15 cellular contexts compared by ENCODE assay signal in the genomic region with DNA sequence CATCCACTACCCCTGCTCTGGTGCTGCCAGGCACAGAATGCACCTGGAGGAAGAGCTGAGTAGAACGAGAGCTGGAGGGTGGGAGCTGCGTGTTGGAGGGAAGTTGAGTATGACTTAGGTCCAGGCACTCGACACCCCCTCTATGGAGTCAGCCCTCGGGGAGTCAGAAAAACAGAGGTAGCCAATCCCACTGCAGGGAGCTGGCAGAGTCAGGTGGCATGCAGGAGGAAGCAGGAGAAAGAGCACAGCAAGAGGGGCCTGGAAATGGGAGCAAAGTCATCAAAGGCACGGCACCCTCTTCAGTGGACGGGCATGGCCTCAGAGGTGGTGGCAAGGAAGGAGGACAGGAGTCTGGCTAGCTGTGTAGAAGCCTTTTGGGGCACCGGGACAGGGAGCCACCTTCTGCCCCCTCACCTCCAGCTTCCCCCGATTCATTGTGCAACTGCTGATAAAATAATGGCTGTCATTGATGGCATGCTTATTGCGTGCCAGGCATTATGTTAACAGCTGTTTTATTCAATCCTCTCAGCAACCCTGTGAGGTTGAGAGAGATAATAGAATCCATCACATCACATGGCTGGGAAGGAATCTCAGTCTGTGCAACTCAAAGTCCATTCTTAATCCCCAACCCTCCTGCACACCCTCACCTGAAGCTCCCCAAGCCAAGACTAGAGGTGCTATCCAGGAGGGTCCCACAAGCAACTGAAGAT. TPM values are rescaled to one million over a fixed set of nuclear protein-coding genes. Genes with fewer than 3 reads are reported as not detected.
A peak's percentile ranks its signal among the peaks of the same experiment; 100 is the strongest.
DNase-seq lines count a peak whose midpoint lies in the region; ATAC-seq and TF ChIP-seq lines count a peak whose summit lies in the region.
"Had no signal": no experiment of that assay in that cellular context is flagged by ENCODE, and none has a peak within 500 bp of the region (broad histone marks: within the 10 kb centered on the region; RNA-seq: fewer than 3 reads in every experiment).

No MANE protein-coding gene starts in this region.

- H3K9ac ChIP-seq in trophoblast cell (ENCODE audit: low read length): no peak overlapping the region
- H3K9ac ChIP-seq: parathyroid adenoma had no signal

- peaks cover 4 to 8% of the 10 kb centered on the region in 2 experiments for H3K4me1 ChIP-seq in trophoblast cell (ENCODE audit: control insufficient read depth in 1 of 2, insufficient read depth in 2 of 2, low read length in 2 of 2)
- H3K4me1 ChIP-seq: parathyroid adenoma had no signal

- H3K27me3 Mint-ChIP-seq in osteocyte (ENCODE audit: unreplicated experiment): no peaks in the 10 kb centered on the region
- no peaks in the 10 kb centered on the region for H3K27me3 Mint-ChIP-seq in activated naive CD8-positive, alpha-beta T cell treated with anti-CD3 and anti-CD28 coated beads for 36 hours

- no peak overlapping the region for H3K4me3 Mint-ChIP-seq in osteocyte (ENCODE audit: unreplicated experiment)
- H3K4me3 Mint-ChIP-seq in activated naive CD8-positive, alpha-beta T cell treated with anti-CD3 and anti-CD28 coated beads for 36 hours: no peak overlapping the region
- H3K4me3 Mint-ChIP-seq: stimulated activated naive CD8-positive, alpha-beta T cell treated with anti-CD3 and anti-CD28 coated beads, Interleukin-15, Interleukin-2, amounts not matched to agents 100 ng/mL and 50 ng/mL, for 24 hours had no signal

- no peak overlapping the region for H4K91ac ChIP-seq in trophoblast cell (ENCODE audit: low read depth, low read length)

- no peak overlapping the region for H4K12ac ChIP-seq in trophoblast cell (ENCODE audit: low read depth, low read length)

- H3K14ac ChIP-seq in trophoblast cell (ENCODE audit: low read length): no peak overlapping the region

- no peaks in the 10 kb centered on the region for H3K36me3 Mint-ChIP-seq in osteocyte (ENCODE audit: unreplicated experiment)
- H3K36me3 Mint-ChIP-seq in activated naive CD8-positive, alpha-beta T cell treated with anti-CD3 and anti-CD28 coated beads for 36 hours: no peaks in the 10 kb centered on the region
- H3K36me3 Mint-ChIP-seq: activated naive CD4-positive, alpha-beta T cell treated with anti-CD3 and anti-CD28 coated beads, Interleukin-2, amount 50 U/mL, for 72 hours had no signal

- no peak overlapping the region for H3K27ac ChIP-seq in trophoblast cell (ENCODE audit: low read depth, low read length)
- H3K27ac ChIP-seq: cardiac muscle cell, parathyroid adenoma had no signal

- H3K4me3 ChIP-seq in fibroblast of pulmonary artery (replicated peaks; ENCODE audit: low read depth, low read length) (no peak overlapping the region), trophoblast cell (ENCODE audit: low read depth, low read length) (no peak overlapping the region)
- H3K4me3 ChIP-seq: cardiac muscle cell had no signal

- H2BK12ac ChIP-seq in trophoblast cell (ENCODE audit: low read length): no peak overlapping the region

- no peak overlapping the region for H4K8ac ChIP-seq in trophoblast cell (ENCODE audit: low read depth, low read length)

- DNase-seq in AG08395 (ENCODE audit: low spot score) (peak; percentile 21), LHCN-M2 (ENCODE audit: low read depth) (peak; percentile 65), fibroblast of pulmonary artery (ENCODE audit: low read depth) (peak; percentile 10), osteocyte (ENCODE audit: extremely low spot score, unreplicated experiment) (peak; percentile 32), trophoblast cell (no peak)
- no peak for DNase-seq in activated naive CD8-positive, alpha-beta T cell treated with anti-CD3 and anti-CD28 coated beads for 36 hours
- no peak for DNase-seq in stimulated activated CD4-positive, alpha-beta T cell treated with anti-CD3 and anti-CD28 coated beads, Interleukin-1b, Interleukin-23, amount 100 ng/mL, for 48 hours
- DNase-seq: activated CD4-positive, alpha-beta T cell treated with anti-CD3 and anti-CD28 coated beads for 4 hours; stimulated activated CD4-positive, alpha-beta T cell treated with anti-CD3 and anti-CD28 coated beads, Interleukin-12 subunit alpha, Interleukin-12 subunit beta, amount 100 ng/mL, for 4 hours; T-helper 9 cell had no signal

- H3K4ac ChIP-seq in trophoblast cell (ENCODE audit: low read depth, low read length): no peak overlapping the region

- no peaks in the 10 kb centered on the region for H3K27me3 ChIP-seq in trophoblast cell (ENCODE audit: insufficient read depth, low read length)
- H3K27me3 ChIP-seq: cardiac muscle cell had no signal

- TF ChIP-seq CTCF in fibroblast of pulmonary artery (IDR thresholded peaks at IDR 0.05; ENCODE audit: low read length, missing control alignments) (no peak), osteocyte (IDR thresholded peaks at IDR 0.05) (no peak)

- no peaks in the 10 kb centered on the region for H3K79me1 ChIP-seq in trophoblast cell (ENCODE audit: low read length)

- no peaks in the 10 kb centered on the region for H3K9me3 ChIP-seq in trophoblast cell (ENCODE audit: insufficient read depth, low read depth, low read length)

- no peaks in the 10 kb centered on the region for H3K36me3 ChIP-seq in trophoblast cell (ENCODE audit: control insufficient read depth in 1 of 2, insufficient read depth in 2 of 2, low read length in 2 of 2)
- H3K36me3 ChIP-seq: cardiac muscle cell had no signal

- no peak overlapping the region for H3K18ac ChIP-seq in trophoblast cell (ENCODE audit: low read length)

- no peaks in the 10 kb centered on the region for H3K9me3 Mint-ChIP-seq in osteocyte (ENCODE audit: unreplicated experiment)
- H3K9me3 Mint-ChIP-seq in activated naive CD8-positive, alpha-beta T cell treated with anti-CD3 and anti-CD28 coated beads for 36 hours: peaks cover 3% of the 10 kb centered on the region

- H2AK5ac ChIP-seq in trophoblast cell (ENCODE audit: low read length): no peak overlapping the region

- H2AFZ ChIP-seq in trophoblast cell (ENCODE audit: insufficient read depth, low read length, poor library complexity): no peak overlapping the region
- H2AFZ ChIP-seq: parathyroid adenoma had no signal

- no peak overlapping the region for H3K4me2 ChIP-seq in trophoblast cell (ENCODE audit: low read length)

- no peak for ATAC-seq in GM21423 (IDR thresholded peaks at IDR 0.05; ENCODE audit: unreplicated experiment)
- ATAC-seq: activated naive CD4-positive, alpha-beta T cell treated with anti-CD3 and anti-CD28 coated beads, Interleukin-2, amount 50 U/mL, for 72 hours had no signal

- H2BK5ac ChIP-seq in trophoblast cell (ENCODE audit: low read depth, low read length, poor library complexity): no peak overlapping the region

- no peak overlapping the region for H3K23ac ChIP-seq in trophoblast cell (ENCODE audit: low read length)

- H3K27ac Mint-ChIP-seq in osteocyte (ENCODE audit: unreplicated experiment): peak overlapping the region; percentile 85
- no peak overlapping the region for H3K27ac Mint-ChIP-seq in activated naive CD8-positive, alpha-beta T cell treated with anti-CD3 and anti-CD28 coated beads for 36 hours
- H3K27ac Mint-ChIP-seq: activated naive CD4-positive, alpha-beta T cell treated with anti-CD3 and anti-CD28 coated beads, Interleukin-2, amount 50 U/mL, for 72 hours; stimulated activated naive CD8-positive, alpha-beta T cell treated with anti-CD3 and anti-CD28 coated beads, Interleukin-15, Interleukin-2, amounts not matched to agents 100 ng/mL and 50 ng/mL, for 24 hours had no signal

- WGBS in trophoblast cell (ENCODE audit: extremely low coverage, insufficient coverage, insufficient read length): no CpG with 5 or more reads among the region's 9 CpGs

- H2BK120ac ChIP-seq in trophoblast cell (ENCODE audit: insufficient read depth, low read length, poor library complexity): no peak overlapping the region

- H3K79me2 ChIP-seq in trophoblast cell (ENCODE audit: control insufficient read depth, insufficient read depth, low read length, poor library complexity): no peaks in the 10 kb centered on the region
- H3K79me2 ChIP-seq: parathyroid adenoma had no signal

- H3K4me1 Mint-ChIP-seq in osteocyte (ENCODE audit: unreplicated experiment): peaks cover 67% of the 10 kb centered on the region
- H3K4me1 Mint-ChIP-seq in activated naive CD8-positive, alpha-beta T cell treated with anti-CD3 and anti-CD28 coated beads for 36 hours: no peaks in the 10 kb centered on the region

RNA-seq across cellular contexts. Expression of a gene that starts 42.0 kb away (rescaled TPM):
- total RNA-seq in LHCN-M2 (2014; rRNA removed) (12.7 and 18.0 TPM in 2 replicates), osteocyte (274 and 281 TPM in 2 replicates)
- polyA plus RNA-seq in LHCN-M2 (2012): 40.0 TPM
- polyA plus RNA-seq in trophoblast cell (2013): 56.8 and 57.0 TPM in 2 replicates
- total RNA-seq in activated naive CD8-positive, alpha-beta T cell treated with anti-CD3 and anti-CD28 coated beads for 36 hours: 1 to 10 TPM; 5.8 to 6.7 TPM

Comparison
In these comparisons a context has a peak if more than half of its experiments do, and no peak if none do; other contexts are left out.
1. DNase-seq: peak in AG08395 (single experiment), LHCN-M2 (single experiment), fibroblast of pulmonary artery (single experiment) and osteocyte (single experiment); none in trophoblast cell (0 of 2), activated naive CD8-positive, alpha-beta T cell treated with anti-CD3 and anti-CD28 coated beads for 36 hours (single experiment) and stimulated activated CD4-positive, alpha-beta T cell treated with anti-CD3 and anti-CD28 coated beads, Interleukin-1b, Interleukin-23, amount 100 ng/mL, for 48 hours (single experiment).
2. RNA of a gene that starts 42.0 kb away (total RNA-seq): 274 to 281 TPM in osteocyte; 12.7 to 18.0 TPM in LHCN-M2 and 5.8 to 6.7 TPM in activated naive CD8-positive, alpha-beta T cell treated with anti-CD3 and anti-CD28 coated beads for 36 hours; every median in the first group is over 10 times any median in the second.